Comparison of ENCODE assay signal across 10 cellular contexts in genomic region chr4:22237846-22238513, GRCh38.
DNase-seq lines count a peak whose midpoint lies in the region; TF ChIP-seq lines count a peak whose summit lies in the region.
"Had no signal": no experiment of that assay in that cellular context is flagged by ENCODE, and none has a peak within 500 bp of the region (broad histone marks: within the 10 kb centered on the region; RNA-seq: fewer than 3 reads in every experiment).

No MANE protein-coding gene starts in this region.

- H3K14ac ChIP-seq in neuronal stem cell (ENCODE audit: low read length) = no peak overlapping the region

- H3K18ac ChIP-seq in neuronal stem cell (ENCODE audit: low read length) = no peak overlapping the region

- H3K27ac ChIP-seq in OCI-LY3 (ENCODE audit: low read length) (no peak overlapping the region), neuronal stem cell (replicated peaks; ENCODE audit: low read length) (no peak overlapping the region), ovary (no peak overlapping the region)
- H3K27ac ChIP-seq: left ventricle myocardium inferior, skin epidermis had no signal

- WGBS in neuronal stem cell (ENCODE audit: extremely low coverage in 2 of 2, insufficient read length in 2 of 2, insufficient replicate concordance in 1 of 2), 2 donors = no CpG with 5 or more reads among the region's 10 CpGs
- 9 to 56% (median 15%) methylated on average over 10 of the region's 10 CpGs for WGBS in ovary, 3 donors

- peak overlapping the region; percentile 92 for H2AFZ ChIP-seq in OCI-LY3 (ENCODE audit: low read depth, low read length)
- H2AFZ ChIP-seq in neuronal stem cell (ENCODE audit: low read length) = peak overlapping the region; percentile 61

- H3K79me2 ChIP-seq in OCI-LY3 (ENCODE audit: low read length) = no peaks in the 10 kb centered on the region

- H3K9ac ChIP-seq in OCI-LY3 (ENCODE audit: low read length) (peak overlapping the region; percentile 37), neuronal stem cell (ENCODE audit: low read depth, low read length, poor library complexity) (no peak overlapping the region)

- H2BK12ac ChIP-seq in neuronal stem cell (ENCODE audit: low read length) = no peak overlapping the region

- TF ChIP-seq CTCF in OCI-LY3 (IDR thresholded peaks at IDR 0.05; ENCODE audit: low read depth, low read length) (no peak), fibroblast of pulmonary artery (IDR thresholded peaks at IDR 0.05; ENCODE audit: low read length, missing control alignments) (no peak), ovary (IDR thresholded peaks at IDR 0.05) (no peak)

- no peak overlapping the region for H4K91ac ChIP-seq in neuronal stem cell (ENCODE audit: low read depth, low read length, poor library complexity)

- H3K4me2 ChIP-seq in OCI-LY3 (ENCODE audit: low read length) (peak overlapping the region; percentile 73), neuronal stem cell (ENCODE audit: insufficient read depth, low read length, poor library complexity, severe bottlenecking) (no peak overlapping the region)

- no peaks in the 10 kb centered on the region for H4K20me1 ChIP-seq in OCI-LY3 (ENCODE audit: insufficient read depth, low read length)

- H4K8ac ChIP-seq in neuronal stem cell (ENCODE audit: low read depth, low read length) = no peak overlapping the region

- H3K79me1 ChIP-seq in neuronal stem cell (ENCODE audit: low read depth, low read length) = no peaks in the 10 kb centered on the region

- no peak overlapping the region for H2BK5ac ChIP-seq in neuronal stem cell (ENCODE audit: low read length)

- H3K36me3 ChIP-seq in H7 (replicated peaks; ENCODE audit: control insufficient read depth, insufficient read depth, low read length) (no peaks in the 10 kb centered on the region), OCI-LY3 (replicated peaks; ENCODE audit: low read depth, low read length) (no peaks in the 10 kb centered on the region), neuronal stem cell (replicated peaks in 1 of 2; ENCODE audit: control insufficient read depth in 2 of 2, insufficient read depth in 2 of 2, low read length in 2 of 2) (no peaks in the 10 kb centered on the region), ovary (no peaks in the 10 kb centered on the region)
- H3K36me3 ChIP-seq: left ventricle myocardium inferior had no signal

- H3K27me3 ChIP-seq in H7 (ENCODE audit: control insufficient read depth, insufficient read depth, low read length) = no peaks in the 10 kb centered on the region
- no peaks in the 10 kb centered on the region for H3K27me3 ChIP-seq in OCI-LY3 (ENCODE audit: low read depth, low read length)
- H3K27me3 ChIP-seq in neuronal stem cell (ENCODE audit: control insufficient read depth in 3 of 3, insufficient read depth in 3 of 3, low read depth in 1 of 3, low read length in 3 of 3) = no peaks in the 10 kb centered on the region
- H3K27me3 ChIP-seq in ovary = no peaks in the 10 kb centered on the region

- H3K9me3 ChIP-seq in OCI-LY3 (ENCODE audit: insufficient read depth, low read length) (no peaks in the 10 kb centered on the region), neuronal stem cell (replicated peaks in 1 of 2; ENCODE audit: control insufficient read depth in 2 of 2, insufficient read depth in 1 of 2, low read depth in 1 of 2, low read length in 2 of 2) (no peaks in the 10 kb centered on the region), ovary (no peaks in the 10 kb centered on the region)

- intact Hi-C loops in ovary (cut with DNase I) = no loop called here

- no peak overlapping the region for H2AK5ac ChIP-seq in neuronal stem cell (ENCODE audit: low read depth, low read length)

- H2BK120ac ChIP-seq in neuronal stem cell (ENCODE audit: low read depth, low read length) = no peak overlapping the region

- H3K4ac ChIP-seq in neuronal stem cell (ENCODE audit: low read length) = no peak overlapping the region

- H3K23ac ChIP-seq in neuronal stem cell (ENCODE audit: low read depth, low read length, poor library complexity) = no peak overlapping the region

- no peak for TF ChIP-seq POLR2A in ovary (IDR thresholded peaks at IDR 0.05)

- H3K4me3 ChIP-seq in H7 (ENCODE audit: insufficient read depth, low read depth, low read length) (no peak overlapping the region), OCI-LY3 (ENCODE audit: low read length) (peak overlapping the region; percentile 72), fibroblast of pulmonary artery (replicated peaks; ENCODE audit: low read depth, low read length) (peak overlapping the region; percentile 16), neuronal stem cell (ENCODE audit: low read length in 2 of 2) (no peak overlapping the region), ovary (no peak overlapping the region)
- H3K4me3 ChIP-seq: left ventricle myocardium inferior had no signal

- peaks cover 9% of the 10 kb centered on the region for H3K4me1 ChIP-seq in OCI-LY3 (ENCODE audit: low read length)
- peaks cover 3 to 5% of the 10 kb centered on the region in 2 donors for H3K4me1 ChIP-seq in neuronal stem cell (ENCODE audit: control insufficient read depth in 2 of 2, insufficient read depth in 1 of 2, low read depth in 1 of 2, low read length in 2 of 2)
- no peaks in the 10 kb centered on the region for H3K4me1 ChIP-seq in ovary (ENCODE audit: insufficient read depth)
- H3K4me1 ChIP-seq: left ventricle myocardium inferior had no signal

- DNase-seq in H7 = peak; percentile 7
- DNase-seq in fibroblast of pulmonary artery (ENCODE audit: low read depth) = no peak
- no peak for DNase-seq in neuronal stem cell (ENCODE audit: low spot score)
- DNase-seq in NCI-H1105 (lab: John Stamatoyannopoulos, UW) = no peak
- DNase-seq in ovary = no peak
- DNase-seq in NCI-H2227 treated with DMSO at 0.1 percent for 48 hours (lab: John Stamatoyannopoulos, UW) = no peak
- DNase-seq: DMS79, left ventricle myocardium inferior had no signal

- no peak overlapping the region for H2BK15ac ChIP-seq in neuronal stem cell (ENCODE audit: low read length)

- TF ChIP-seq EP300 in ovary (IDR thresholded peaks at IDR 0.05) = no peak

Comparison
In these comparisons a context has a peak if more than half of its experiments do, and no peak if none do; other contexts are left out.
1. H3K4me3 ChIP-seq: peak in OCI-LY3 (single experiment) and fibroblast of pulmonary artery (single experiment); none in H7 (single experiment), neuronal stem cell (0 of 2) and ovary (single experiment).